Comparison of ENCODE assay signal across 1 cellular context in the genomic region with DNA sequence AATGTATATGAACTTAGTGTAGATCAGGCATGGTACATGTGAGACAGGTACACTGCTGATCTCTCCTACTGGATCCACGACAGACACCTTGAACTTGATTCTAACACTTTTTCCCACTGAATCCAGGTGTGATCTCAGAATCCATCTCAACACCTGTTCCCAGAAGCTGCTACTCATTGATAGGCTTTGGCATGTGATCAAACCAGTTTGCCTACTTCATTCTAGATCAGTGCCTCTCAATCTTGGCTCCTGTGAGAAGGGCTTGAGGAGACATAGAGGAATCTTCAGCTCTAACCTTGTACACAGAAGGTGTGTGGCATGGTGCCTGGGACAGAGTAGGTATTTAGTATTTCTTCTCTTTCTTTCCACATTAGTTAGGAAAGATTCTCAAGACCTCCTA.
TF ChIP-seq lines count a peak whose summit lies in the region.

No MANE protein-coding gene starts in this region.

TF ChIP-seq in GM23338, 12 proteins besides CTCF, POLR2A, EP300 and RAD21 (continued from another document):
- TF ChIP-seq, protein P1, sequence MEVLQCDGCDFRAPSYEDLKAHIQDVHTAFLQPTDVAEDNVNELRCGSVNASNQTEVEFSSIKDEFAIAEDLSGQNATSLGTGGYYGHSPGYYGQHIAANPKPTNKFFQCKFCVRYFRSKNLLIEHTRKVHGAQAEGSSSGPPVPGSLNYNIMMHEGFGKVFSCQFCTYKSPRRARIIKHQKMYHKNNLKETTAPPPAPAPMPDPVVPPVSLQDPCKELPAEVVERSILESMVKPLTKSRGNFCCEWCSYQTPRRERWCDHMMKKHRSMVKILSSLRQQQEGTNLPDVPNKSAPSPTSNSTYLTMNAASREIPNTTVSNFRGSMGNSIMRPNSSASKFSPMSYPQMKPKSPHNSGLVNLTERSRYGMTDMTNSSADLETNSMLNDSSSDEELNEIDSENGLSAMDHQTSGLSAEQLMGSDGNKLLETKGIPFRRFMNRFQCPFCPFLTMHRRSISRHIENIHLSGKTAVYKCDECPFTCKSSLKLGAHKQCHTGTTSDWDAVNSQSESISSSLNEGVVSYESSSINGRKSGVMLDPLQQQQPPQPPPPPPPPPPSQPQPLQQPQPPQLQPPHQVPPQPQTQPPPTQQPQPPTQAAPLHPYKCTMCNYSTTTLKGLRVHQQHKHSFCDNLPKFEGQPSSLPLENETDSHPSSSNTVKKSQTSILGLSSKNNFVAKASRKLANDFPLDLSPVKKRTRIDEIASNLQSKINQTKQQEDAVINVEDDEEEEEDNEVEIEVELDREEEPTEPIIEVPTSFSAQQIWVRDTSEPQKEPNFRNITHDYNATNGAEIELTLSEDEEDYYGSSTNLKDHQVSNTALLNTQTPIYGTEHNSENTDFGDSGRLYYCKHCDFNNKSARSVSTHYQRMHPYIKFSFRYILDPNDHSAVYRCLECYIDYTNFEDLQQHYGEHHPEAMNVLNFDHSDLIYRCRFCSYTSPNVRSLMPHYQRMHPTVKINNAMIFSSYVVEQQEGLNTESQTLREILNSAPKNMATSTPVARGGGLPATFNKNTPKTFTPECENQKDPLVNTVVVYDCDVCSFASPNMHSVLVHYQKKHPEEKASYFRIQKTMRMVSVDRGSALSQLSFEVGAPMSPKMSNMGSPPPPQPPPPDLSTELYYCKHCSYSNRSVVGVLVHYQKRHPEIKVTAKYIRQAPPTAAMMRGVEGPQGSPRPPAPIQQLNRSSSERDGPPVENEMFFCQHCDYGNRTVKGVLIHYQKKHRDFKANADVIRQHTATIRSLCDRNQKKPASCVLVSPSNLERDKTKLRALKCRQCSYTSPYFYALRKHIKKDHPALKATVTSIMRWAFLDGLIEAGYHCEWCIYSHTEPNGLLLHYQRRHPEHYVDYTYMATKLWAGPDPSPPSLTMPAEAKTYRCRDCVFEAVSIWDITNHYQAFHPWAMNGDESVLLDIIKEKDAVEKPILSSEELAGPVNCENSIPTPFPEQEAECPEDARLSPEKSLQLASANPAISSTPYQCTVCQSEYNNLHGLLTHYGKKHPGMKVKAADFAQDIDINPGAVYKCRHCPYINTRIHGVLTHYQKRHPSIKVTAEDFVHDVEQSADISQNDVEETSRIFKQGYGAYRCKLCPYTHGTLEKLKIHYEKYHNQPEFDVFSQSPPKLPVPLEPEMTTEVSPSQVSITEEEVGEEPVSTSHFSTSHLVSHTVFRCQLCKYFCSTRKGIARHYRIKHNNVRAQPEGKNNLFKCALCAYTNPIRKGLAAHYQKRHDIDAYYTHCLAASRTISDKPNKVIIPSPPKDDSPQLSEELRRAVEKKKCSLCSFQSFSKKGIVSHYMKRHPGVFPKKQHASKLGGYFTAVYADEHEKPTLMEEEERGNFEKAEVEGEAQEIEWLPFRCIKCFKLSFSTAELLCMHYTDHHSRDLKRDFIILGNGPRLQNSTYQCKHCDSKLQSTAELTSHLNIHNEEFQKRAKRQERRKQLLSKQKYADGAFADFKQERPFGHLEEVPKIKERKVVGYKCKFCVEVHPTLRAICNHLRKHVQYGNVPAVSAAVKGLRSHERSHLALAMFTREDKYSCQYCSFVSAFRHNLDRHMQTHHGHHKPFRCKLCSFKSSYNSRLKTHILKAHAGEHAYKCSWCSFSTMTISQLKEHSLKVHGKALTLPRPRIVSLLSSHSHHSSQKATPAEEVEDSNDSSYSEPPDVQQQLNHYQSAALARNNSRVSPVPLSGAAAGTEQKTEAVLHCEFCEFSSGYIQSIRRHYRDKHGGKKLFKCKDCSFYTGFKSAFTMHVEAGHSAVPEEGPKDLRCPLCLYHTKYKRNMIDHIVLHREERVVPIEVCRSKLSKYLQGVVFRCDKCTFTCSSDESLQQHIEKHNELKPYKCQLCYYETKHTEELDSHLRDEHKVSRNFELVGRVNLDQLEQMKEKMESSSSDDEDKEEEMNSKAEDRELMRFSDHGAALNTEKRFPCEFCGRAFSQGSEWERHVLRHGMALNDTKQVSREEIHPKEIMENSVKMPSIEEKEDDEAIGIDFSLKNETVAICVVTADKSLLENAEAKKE (CRISPR knock-in tag; IDR thresholded peaks at IDR 0.05), result no peak
- no peak for TF ChIP-seq ZNF114 (CRISPR knock-in tag; IDR thresholded peaks at IDR 0.05)
- no peak for TF ChIP-seq JUNB (IDR thresholded peaks at IDR 0.05; ENCODE audit: unreplicated experiment)
- no peak for TF ChIP-seq STAT1 (IDR thresholded peaks at IDR 0.05; ENCODE audit: unreplicated experiment)
- TF ChIP-seq EZH2phosphoT487 (IDR thresholded peaks at IDR 0.05; ENCODE audit: unreplicated experiment), result no peak
